ENCODE assay signal across 1 cellular context in genomic region chr22:29326481-29326880, GRCh38.
TF ChIP-seq lines count a peak whose summit lies in the region.

No MANE protein-coding gene starts in this region.

TF ChIP-seq in H1, 55 proteins besides CTCF, POLR2A, EP300 and RAD21:
- no peak for TF ChIP-seq SP2 (IDR thresholded peaks at IDR 0.05; ENCODE audit: low read length)
- TF ChIP-seq SUZ12 (IDR thresholded peaks at IDR 0.05; ENCODE audit: low read length): no peak
- no peak for TF ChIP-seq CTBP2 (IDR thresholded peaks at IDR 0.05; ENCODE audit: borderline replicate concordance, insufficient read depth, insufficient read length, low read length)
- TF ChIP-seq FOSL1 (IDR thresholded peaks at IDR 0.05; ENCODE audit: insufficient read depth, low read depth, low read length): no peak
- TF ChIP-seq TCF12 (IDR thresholded peaks at IDR 0.05; ENCODE audit: low read depth, low read length): no peak
- no peak for TF ChIP-seq E2F6 (IDR thresholded peaks at IDR 0.05)
- TF ChIP-seq ATF2 (IDR thresholded peaks at IDR 0.05; ENCODE audit: low read length): no peak
- TF ChIP-seq CHD7 (IDR thresholded peaks at IDR 0.05; ENCODE audit: insufficient replicate concordance, low read length): no peak
- TF ChIP-seq ASH2L (IDR thresholded peaks at IDR 0.05; ENCODE audit: low read length): no peak
- no peak for TF ChIP-seq CEBPB (IDR thresholded peaks at IDR 0.05; ENCODE audit: low read depth, low read length)
- no peak for TF ChIP-seq YY1 (IDR thresholded peaks at IDR 0.05; ENCODE audit: low read depth, low read length)
- TF ChIP-seq POLR2AphosphoS5 (IDR thresholded peaks at IDR 0.05; ENCODE audit: low read depth, low read length): no peak
- no peak for TF ChIP-seq ATF3 (IDR thresholded peaks at IDR 0.05; ENCODE audit: insufficient read depth, low read depth, low read length)
- no peak for TF ChIP-seq HDAC2 (IDR thresholded peaks at IDR 0.05; ENCODE audit: borderline replicate concordance in 1 of 2, low read depth in 2 of 2, low read length in 2 of 2)
- TF ChIP-seq HDAC6 (IDR thresholded peaks at IDR 0.05; ENCODE audit: low read depth, low read length): no peak
- TF ChIP-seq SRF (IDR thresholded peaks at IDR 0.05; ENCODE audit: low read depth, low read length): no peak
- no peak for TF ChIP-seq KDM4A (IDR thresholded peaks at IDR 0.05; ENCODE audit: low read depth, low read length, severe bottlenecking)
- TF ChIP-seq SP1 (IDR thresholded peaks at IDR 0.05; ENCODE audit: low read depth, low read length): no peak
- no peak for TF ChIP-seq TEAD4 (IDR thresholded peaks at IDR 0.05; ENCODE audit: low read depth, low read length)
- no peak for TF ChIP-seq JUND (IDR thresholded peaks at IDR 0.05; ENCODE audit: low read length)
